Comparison of ENCODE assay signal across 10 cellular contexts in the genomic region with DNA sequence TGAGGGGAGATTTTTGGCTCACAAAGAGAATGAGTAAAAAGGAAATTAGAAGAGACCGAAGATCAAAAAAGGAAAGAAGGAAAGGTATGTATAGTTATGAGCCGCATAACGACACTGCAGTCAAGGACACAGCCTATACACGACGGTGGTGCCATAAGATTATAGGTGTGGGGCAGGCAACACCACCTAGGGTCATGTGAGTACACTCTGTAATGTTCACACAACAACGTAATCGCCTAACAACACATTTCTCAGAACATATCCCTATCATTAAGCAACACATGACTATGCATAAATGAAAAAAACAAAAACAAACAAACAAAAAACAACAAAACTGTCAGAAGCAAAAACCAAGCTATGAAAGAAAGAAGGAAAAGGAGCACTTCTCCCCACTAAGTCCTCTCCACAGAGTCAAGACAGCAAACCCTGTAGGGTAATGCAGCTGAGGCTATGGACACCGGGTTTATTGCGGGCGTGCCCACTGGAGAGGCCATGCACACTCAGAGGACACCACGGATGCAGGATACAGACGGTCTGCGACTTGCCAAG. TPM values are rescaled to one million over a fixed set of nuclear protein-coding genes. Genes with fewer than 3 reads are reported as not detected.
DNase-seq lines count a peak whose midpoint lies in the region; ATAC-seq and TF ChIP-seq lines count a peak whose summit lies in the region.
"Had no signal": no experiment of that assay in that cellular context is flagged by ENCODE, and none has a peak within 500 bp of the region (broad histone marks: within the 10 kb centered on the region; RNA-seq: fewer than 3 reads in every experiment).

No MANE protein-coding gene starts in this region.

- no peaks in the 10 kb centered on the region for H3K9me3 ChIP-seq in Loucy (ENCODE audit: insufficient read depth, low read depth, low read length)

- no peaks in the 10 kb centered on the region for H3K36me3 ChIP-seq in Loucy (ENCODE audit: insufficient read depth, low read length)

- ATAC-seq in GM18499 (IDR thresholded peaks at IDR 0.05; ENCODE audit: insufficient read depth, unreplicated experiment) = peak; percentile 46
- ATAC-seq in GM21717 (IDR thresholded peaks at IDR 0.05; ENCODE audit: unreplicated experiment) = peak; percentile 63

- H3K27me3 ChIP-seq in Loucy (ENCODE audit: insufficient read depth, low read length, poor library complexity, severe bottlenecking) = no peaks in the 10 kb centered on the region

- H3F3A ChIP-seq in Loucy (ENCODE audit: low read depth) = peaks cover 18% of the 10 kb centered on the region

- no peak overlapping the region for H3K4me3 ChIP-seq in Loucy (ENCODE audit: low read length, poor library complexity, severe bottlenecking)

- H3K9me2 ChIP-seq in Loucy (replicated peaks; ENCODE audit: low read depth, low read length) = no peaks in the 10 kb centered on the region

- peaks cover 74% of the 10 kb centered on the region for H3K4me1 ChIP-seq in Loucy (ENCODE audit: insufficient read depth, low read length, poor library complexity, severe bottlenecking)

- H3K4me1 Mint-ChIP-seq in immature natural killer cell = peaks cover 95 to 100% of the 10 kb centered on the region in 2 donors

- no peak for TF ChIP-seq CTCF in Loucy (conservative IDR thresholded peaks at IDR 0.05; ENCODE audit: low read length)

- H3K4me3 Mint-ChIP-seq in immature natural killer cell = peak overlapping the region; percentile 42 to 94 (median 71)
- H3K4me3 Mint-ChIP-seq: neural crest cell had no signal

- DNase-seq in immature natural killer cell = no peak
- no peak for DNase-seq in NCI-H2171 treated with DMSO at 0.1 percent for 48 hours (lab: John Stamatoyannopoulos, UW)
- no peak for DNase-seq in midbrain (lab: John Stamatoyannopoulos, UW)
- DNase-seq in EL = no peak
- DNase-seq in stimulated activated naive CD4-positive, alpha-beta T cell (lab: John Stamatoyannopoulos, UW) = no peak
- DNase-seq: NCI-H2029 had no signal

- no peaks in the 10 kb centered on the region for H3K9me3 Mint-ChIP-seq in immature natural killer cell
- H3K9me3 Mint-ChIP-seq: neural crest cell had no signal

- no peaks in the 10 kb centered on the region for H3K36me3 Mint-ChIP-seq in immature natural killer cell

- peak overlapping the region; percentile 18 for H3K9ac ChIP-seq in Loucy (ENCODE audit: low read depth, low read length, poor library complexity, severe bottlenecking)

- H3K27me3 Mint-ChIP-seq in immature natural killer cell (ENCODE audit: low read depth in 3 of 3) = peaks cover 0 to 5% (median 2%) of the 10 kb centered on the region in 3 donors

- peaks cover 97% of the 10 kb centered on the region for H3K79me2 ChIP-seq in Loucy (ENCODE audit: insufficient read depth, low read length)

- peaks cover 54% of the 10 kb centered on the region for H4K20me1 ChIP-seq in Loucy (ENCODE audit: insufficient read depth, low read length, poor library complexity, severe bottlenecking)

- H2AFZ ChIP-seq in Loucy (ENCODE audit: low read length) = no peak overlapping the region

- H3K27ac Mint-ChIP-seq in immature natural killer cell = peak overlapping the region; percentile 80 to 95 (median 90)

- peak overlapping the region; percentile 5 for H3K4me2 ChIP-seq in Loucy (ENCODE audit: low read depth, low read length, poor library complexity, severe bottlenecking)

RNA-seq across cellular contexts. Expression of a gene that starts 45.1 kb away (rescaled TPM):
- 100 to 1,000 TPM in 1 of 3 donors, 10 to 100 TPM in 2; 62.9 to 138 (median 80.3) TPM for polyA plus RNA-seq in immature natural killer cell
